In the genomic region with DNA sequence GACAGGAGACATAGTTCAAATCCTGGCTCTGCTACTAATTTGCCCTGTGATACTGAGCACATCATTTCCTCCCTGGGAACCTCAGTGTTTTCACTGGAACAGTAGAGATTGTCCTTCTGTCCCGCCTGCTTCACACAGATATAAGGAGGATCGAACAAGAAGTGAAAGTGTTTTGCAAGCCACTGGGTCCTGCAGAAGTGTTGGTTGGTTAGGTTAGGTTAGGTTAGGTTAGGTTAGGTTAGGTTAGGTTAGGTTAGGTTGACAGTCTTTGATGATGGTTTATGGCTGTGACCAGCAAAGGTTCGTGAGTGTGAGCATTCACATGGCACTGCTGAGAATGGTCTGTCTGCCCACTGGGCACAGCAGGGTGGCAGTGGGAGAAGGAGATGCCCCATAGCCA, we compare ENCODE assay signal across 18 cellular contexts. TPM values are rescaled to one million over a fixed set of nuclear protein-coding genes. Genes with fewer than 3 reads are reported as not detected.
"Had no signal": no experiment of that assay in that cellular context is flagged by ENCODE, and none has a peak within 500 bp of the region (broad histone marks: within the 10 kb centered on the region; RNA-seq: fewer than 3 reads in every experiment).

No MANE protein-coding gene starts in this region.

- H3K9me3 ChIP-seq: psoas muscle, right lobe of liver, tibial nerve had no signal

- H3K4me3 Mint-ChIP-seq: activated CD4-positive, alpha-beta memory T cell treated with anti-CD3 and anti-CD28 coated beads for 36 hours; activated naive CD8-positive, alpha-beta T cell treated with anti-CD3 and anti-CD28 coated beads, Interleukin-2, amount 10 ng/mL, durations not matched to agents 7 days and 5 days; nephron; stimulated activated memory B cell treated with anti-CD40 and anti-IgM and Interleukin-4, amounts not matched to agents 10 μg/mL and 1 μg/mL and 100 μg/mL, for 72 hours; T-helper 2 cell treated with Interferon-gamma antibody and Interleukin-4, amounts not matched to agents 5 μg/mL and 100 μg/mL, for 36 hours had no signal

- H3K9me3 Mint-ChIP-seq: activated CD4-positive, alpha-beta memory T cell treated with anti-CD3 and anti-CD28 coated beads for 36 hours; activated naive CD8-positive, alpha-beta T cell treated with anti-CD3 and anti-CD28 coated beads, Interleukin-2, amount 10 ng/mL, durations not matched to agents 7 days and 5 days; nephron; stimulated activated memory B cell treated with anti-CD40 and anti-IgM and Interleukin-4, amounts not matched to agents 10 μg/mL and 1 μg/mL and 100 μg/mL, for 72 hours; T-helper 2 cell treated with Interferon-gamma antibody and Interleukin-4, amounts not matched to agents 5 μg/mL and 100 μg/mL, for 36 hours had no signal

- H3K27ac ChIP-seq: psoas muscle, right lobe of liver, tibial nerve had no signal

- H3K36me3 Mint-ChIP-seq: activated CD4-positive, alpha-beta memory T cell treated with anti-CD3 and anti-CD28 coated beads for 36 hours; activated naive CD8-positive, alpha-beta T cell treated with anti-CD3 and anti-CD28 coated beads, Interleukin-2, amount 10 ng/mL, durations not matched to agents 7 days and 5 days; stimulated activated memory B cell treated with anti-CD40 and anti-IgM and Interleukin-4, amounts not matched to agents 10 μg/mL and 1 μg/mL and 100 μg/mL, for 72 hours had no signal

- H3K27me3 ChIP-seq: right lobe of liver, tibial nerve had no signal

- H3K4me1 ChIP-seq: psoas muscle, right lobe of liver had no signal

- DNase-seq: activated CD4-positive, alpha-beta memory T cell treated with anti-CD3 and anti-CD28 coated beads for 36 hours; activated CD4-positive, alpha-beta T cell treated with anti-CD3 and anti-CD28 coated beads for 1 hour; activated gamma-delta T cell treated with Interleukin-2 at 50 U/mL for 16 hours; activated naive CD8-positive, alpha-beta T cell treated with anti-CD3 and anti-CD28 coated beads, Interleukin-2, amount 10 ng/mL, durations not matched to agents 7 days and 5 days; activated T-cell treated with anti-CD3 and anti-CD28 coated beads, Interleukin-2, amount 50 U/mL, for 48 hours; anterior cingulate cortex; glutamatergic neuron; psoas muscle; right lobe of liver had no signal

- H3K27ac Mint-ChIP-seq: activated CD4-positive, alpha-beta memory T cell treated with anti-CD3 and anti-CD28 coated beads for 36 hours; activated naive CD8-positive, alpha-beta T cell treated with anti-CD3 and anti-CD28 coated beads, Interleukin-2, amount 10 ng/mL, durations not matched to agents 7 days and 5 days; nephron; stimulated activated memory B cell treated with anti-CD40 and anti-IgM and Interleukin-4, amounts not matched to agents 10 μg/mL and 1 μg/mL and 100 μg/mL, for 72 hours; T-helper 2 cell treated with Interferon-gamma antibody and Interleukin-4, amounts not matched to agents 5 μg/mL and 100 μg/mL, for 36 hours had no signal

- H3K4me3 ChIP-seq: psoas muscle, right lobe of liver, tibial nerve had no signal

- H3K27me3 Mint-ChIP-seq: activated CD4-positive, alpha-beta memory T cell treated with anti-CD3 and anti-CD28 coated beads for 36 hours had no signal

- ATAC-seq: esophagus mucosa; psoas muscle; stimulated activated memory B cell treated with anti-CD40 and anti-IgM and Interleukin-4, amounts not matched to agents 10 μg/mL and 1 μg/mL and 100 μg/mL, for 72 hours had no signal

- H3K36me3 ChIP-seq: right lobe of liver, tibial nerve had no signal

RNA-seq across cellular contexts. Expression of gene KRT36, which starts 0.9 kb away (rescaled TPM):
- total RNA-seq: activated CD4-positive, alpha-beta memory T cell treated with anti-CD3 and anti-CD28 coated beads for 36 hours; activated naive CD8-positive, alpha-beta T cell treated with anti-CD3 and anti-CD28 coated beads, Interleukin-2, amount 10 ng/mL, durations not matched to agents 7 days and 5 days; cerebellum; dermis microvascular lymphatic vessel endothelial cell; esophagus mucosa; lung microvascular endothelial cell; psoas muscle; right lobe of liver had no signal

RNA-seq across cellular contexts. Expression of gene KRT35, which starts 9.7 kb away (rescaled TPM):
- total RNA-seq: activated CD4-positive, alpha-beta memory T cell treated with anti-CD3 and anti-CD28 coated beads for 36 hours; activated naive CD8-positive, alpha-beta T cell treated with anti-CD3 and anti-CD28 coated beads, Interleukin-2, amount 10 ng/mL, durations not matched to agents 7 days and 5 days; cerebellum; dermis microvascular lymphatic vessel endothelial cell; esophagus mucosa; lung microvascular endothelial cell; osteoblast; psoas muscle; right lobe of liver; tibial nerve had no signal
- polyA plus RNA-seq: psoas muscle had no signal

RNA-seq across cellular contexts. Expression of gene KRT13, which starts 14.8 kb away (rescaled TPM):
- total RNA-seq: activated CD4-positive, alpha-beta memory T cell treated with anti-CD3 and anti-CD28 coated beads for 36 hours; activated naive CD8-positive, alpha-beta T cell treated with anti-CD3 and anti-CD28 coated beads, Interleukin-2, amount 10 ng/mL, durations not matched to agents 7 days and 5 days; dermis microvascular lymphatic vessel endothelial cell; lung microvascular endothelial cell; osteoblast had no signal

RNA-seq across cellular contexts. Expression of gene KRT32, which starts 23.4 kb away (rescaled TPM):
- total RNA-seq: activated CD4-positive, alpha-beta memory T cell treated with anti-CD3 and anti-CD28 coated beads for 36 hours; activated naive CD8-positive, alpha-beta T cell treated with anti-CD3 and anti-CD28 coated beads, Interleukin-2, amount 10 ng/mL, durations not matched to agents 7 days and 5 days; cerebellum; dermis microvascular lymphatic vessel endothelial cell; lung microvascular endothelial cell; osteoblast; right lobe of liver had no signal

RNA-seq across cellular contexts. Expression of gene KRT15, which starts 28.1 kb away (rescaled TPM):
- total RNA-seq: activated CD4-positive, alpha-beta memory T cell treated with anti-CD3 and anti-CD28 coated beads for 36 hours; activated naive CD8-positive, alpha-beta T cell treated with anti-CD3 and anti-CD28 coated beads, Interleukin-2, amount 10 ng/mL, durations not matched to agents 7 days and 5 days; cerebellum; right lobe of liver had no signal
